Comparison of ENCODE assay signal across 17 cellular contexts in the genomic region with DNA sequence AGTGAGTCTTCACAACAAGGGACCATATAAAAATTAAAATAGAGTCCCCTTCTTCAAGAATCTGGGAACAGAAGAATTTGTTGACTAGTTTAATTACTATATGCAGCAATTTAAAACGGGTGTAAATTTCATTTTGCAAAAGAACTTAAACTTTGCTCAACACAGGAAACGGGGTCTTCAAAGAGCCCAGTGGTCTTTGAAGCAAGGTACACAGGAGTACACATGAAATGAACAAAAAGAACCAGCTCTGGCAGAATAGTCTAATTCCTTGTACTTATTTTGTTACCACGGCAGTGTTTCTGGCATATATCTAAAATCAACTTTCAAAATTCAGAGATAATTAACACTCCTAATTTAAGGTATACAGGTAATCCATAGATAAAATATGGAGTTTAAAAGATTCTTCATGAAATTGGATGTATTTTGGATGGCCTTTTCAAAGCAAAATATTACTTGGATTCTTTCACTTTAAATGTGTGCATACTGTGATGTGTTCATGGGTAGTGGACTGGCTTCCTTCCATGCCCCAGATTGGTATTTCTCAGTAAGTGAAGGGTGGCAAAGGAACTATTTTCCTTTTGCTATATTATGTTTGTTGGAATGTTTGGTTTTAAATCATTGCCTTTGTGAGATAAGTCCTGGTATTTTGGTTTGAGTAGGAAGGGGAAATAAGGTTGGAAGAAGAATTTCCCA.
DNase-seq lines count a peak whose midpoint lies in the region; ATAC-seq and TF ChIP-seq lines count a peak whose summit lies in the region.
"Had no signal": no experiment of that assay in that cellular context is flagged by ENCODE, and none has a peak within 500 bp of the region (broad histone marks: within the 10 kb centered on the region; RNA-seq: fewer than 3 reads in every experiment).

No MANE protein-coding gene starts in this region.

- H3K27ac ChIP-seq in KOPT-K1 (ENCODE audit: low read depth, low read length, poor library complexity, severe bottlenecking): peak overlapping the region; percentile 90
- H3K27ac ChIP-seq in smooth muscle cell (ENCODE audit: low read depth): no peak overlapping the region
- no peak overlapping the region for H3K27ac ChIP-seq in substantia nigra (ENCODE audit: low read depth, low read length, poor library complexity, severe bottlenecking)

- no peak overlapping the region for H2AFZ ChIP-seq in smooth muscle cell (ENCODE audit: low read depth)

- H3F3A ChIP-seq in smooth muscle cell (ENCODE audit: low read depth): no peaks in the 10 kb centered on the region

- WGBS in smooth muscle cell (ENCODE audit: low lambda C conversion rate): 93% methylated on average over 3 of the region's 3 CpGs

- H3K9me3 Mint-ChIP-seq in activated naive CD4-positive, alpha-beta T cell treated with anti-CD3 and anti-CD28 coated beads, Interleukin-2, amount 10 ng/mL, durations not matched to agents 7 days and 5 days: peaks cover 2% of the 10 kb centered on the region
- peaks cover 0 to 8% of the 10 kb centered on the region in 2 donors for H3K9me3 Mint-ChIP-seq in activated naive CD4-positive, alpha-beta T cell treated with anti-CD3 and anti-CD28 coated beads, Interleukin-2, amount 50 U/mL, for 72 hours
- H3K9me3 Mint-ChIP-seq in activated naive CD8-positive, alpha-beta T cell treated with anti-CD3 and anti-CD28 coated beads, Interleukin-2, amount 50 U/mL, for 24 hours: no peaks in the 10 kb centered on the region

- no peak for TF ChIP-seq CTCF in smooth muscle cell (IDR thresholded peaks at IDR 0.05; ENCODE audit: borderline replicate concordance, insufficient read depth, poor library complexity, severe bottlenecking)

- peaks cover 21% of the 10 kb centered on the region for H3K4me1 Mint-ChIP-seq in activated naive CD4-positive, alpha-beta T cell treated with anti-CD3 and anti-CD28 coated beads, Interleukin-2, amount 10 ng/mL, durations not matched to agents 7 days and 5 days
- peaks cover 68% of the 10 kb centered on the region for H3K4me1 Mint-ChIP-seq in activated naive CD8-positive, alpha-beta T cell treated with anti-CD3 and anti-CD28 coated beads, Interleukin-2, amount 50 U/mL, for 24 hours

- H3K9me3 ChIP-seq in KOPT-K1 (ENCODE audit: insufficient read depth, low read length, poor library complexity, severe bottlenecking) (no peaks in the 10 kb centered on the region), smooth muscle cell (replicated peaks; ENCODE audit: low read depth) (no peaks in the 10 kb centered on the region)
- H3K9me3 ChIP-seq: MG63 had no signal

- no peak overlapping the region for H3K4me3 ChIP-seq in smooth muscle cell
- H3K4me3 ChIP-seq: MG63 had no signal

- peak overlapping the region; percentile 14 for H3K27ac Mint-ChIP-seq in activated naive CD4-positive, alpha-beta T cell treated with anti-CD3 and anti-CD28 coated beads, Interleukin-2, amount 10 ng/mL, durations not matched to agents 7 days and 5 days
- H3K27ac Mint-ChIP-seq in activated naive CD4-positive, alpha-beta T cell treated with anti-CD3 and anti-CD28 coated beads, Interleukin-2, amount 50 U/mL, for 72 hours: no peak overlapping the region
- peak overlapping the region; percentile 68 for H3K27ac Mint-ChIP-seq in activated naive CD8-positive, alpha-beta T cell treated with anti-CD3 and anti-CD28 coated beads, Interleukin-2, amount 50 U/mL, for 24 hours

- CTCF ChIA-PET in activated naive CD4-positive, alpha-beta T cell treated with anti-CD3 and anti-CD28 coated beads, Interleukin-2, amount 10 ng/mL, durations not matched to agents 7 days and 5 days (lab: Charles Lee): no interaction called here

- H3K27me3 ChIP-seq in smooth muscle cell (ENCODE audit: low read depth): no peaks in the 10 kb centered on the region
- H3K27me3 ChIP-seq: MG63 had no signal

- H4K20me1 ChIP-seq in smooth muscle cell (ENCODE audit: low read depth): no peaks in the 10 kb centered on the region

- H3K4me2 ChIP-seq in smooth muscle cell: no peak overlapping the region

- no peaks in the 10 kb centered on the region for H3K27me3 Mint-ChIP-seq in activated naive CD4-positive, alpha-beta T cell treated with anti-CD3 and anti-CD28 coated beads, Interleukin-2, amount 10 ng/mL, durations not matched to agents 7 days and 5 days
- no peaks in the 10 kb centered on the region for H3K27me3 Mint-ChIP-seq in activated naive CD8-positive, alpha-beta T cell treated with anti-CD3 and anti-CD28 coated beads, Interleukin-2, amount 50 U/mL, for 24 hours

- no peaks in the 10 kb centered on the region for H3K4me1 ChIP-seq in smooth muscle cell (ENCODE audit: low read depth)

- no peak for DNase-seq in activated naive CD4-positive, alpha-beta T cell treated with anti-CD3 and anti-CD28 coated beads, Interleukin-2, amount 10 ng/mL, durations not matched to agents 7 days and 5 days
- DNase-seq in activated naive CD4-positive, alpha-beta T cell treated with anti-CD3 and anti-CD28 coated beads, Interleukin-2, amount 50 U/mL, for 72 hours (ENCODE audit: low spot score in 2 of 2): no peak
- no peak for DNase-seq in activated naive CD8-positive, alpha-beta T cell treated with anti-CD3 and anti-CD28 coated beads, Interleukin-2, amount 50 U/mL, for 24 hours
- DNase-seq in smooth muscle cell (lab: John Stamatoyannopoulos, UW; ENCODE audit: unreplicated experiment) (no peak), substantia nigra (lab: John Stamatoyannopoulos, UW) (no peak)
- DNase-seq: C1 segment of cervical spinal cord, COR-L47, DMS153, EL, KG1, MG63, NCI-H1092, NCI-H345, NCI-H526 treated with DMSO at 0.1 percent for 48 hours, Right ventricle myocardium superior had no signal

- no peak overlapping the region for H3K4me3 Mint-ChIP-seq in activated naive CD4-positive, alpha-beta T cell treated with anti-CD3 and anti-CD28 coated beads, Interleukin-2, amount 10 ng/mL, durations not matched to agents 7 days and 5 days
- peak overlapping the region; percentile 68 for H3K4me3 Mint-ChIP-seq in activated naive CD8-positive, alpha-beta T cell treated with anti-CD3 and anti-CD28 coated beads, Interleukin-2, amount 50 U/mL, for 24 hours

- no peaks in the 10 kb centered on the region for H3K36me3 ChIP-seq in KOPT-K1 (ENCODE audit: insufficient read depth, low read length)
- H3K36me3 ChIP-seq in smooth muscle cell (ENCODE audit: low read depth): no peaks in the 10 kb centered on the region
- H3K36me3 ChIP-seq: MG63 had no signal

- H3K36me3 Mint-ChIP-seq in activated naive CD4-positive, alpha-beta T cell treated with anti-CD3 and anti-CD28 coated beads, Interleukin-2, amount 10 ng/mL, durations not matched to agents 7 days and 5 days: peaks cover 8% of the 10 kb centered on the region
- H3K36me3 Mint-ChIP-seq in activated naive CD4-positive, alpha-beta T cell treated with anti-CD3 and anti-CD28 coated beads, Interleukin-2, amount 50 U/mL, for 72 hours: no peaks in the 10 kb centered on the region
- H3K36me3 Mint-ChIP-seq in activated naive CD8-positive, alpha-beta T cell treated with anti-CD3 and anti-CD28 coated beads, Interleukin-2, amount 50 U/mL, for 24 hours (ENCODE audit: low read depth): no peaks in the 10 kb centered on the region

- no peaks in the 10 kb centered on the region for H3K79me2 ChIP-seq in smooth muscle cell (ENCODE audit: low read depth)

- H3K9ac ChIP-seq in smooth muscle cell (ENCODE audit: low read depth): no peak overlapping the region

- ATAC-seq in activated naive CD4-positive, alpha-beta T cell treated with anti-CD3 and anti-CD28 coated beads, Interleukin-2, amount 50 U/mL, for 72 hours: no peak
- no peak for ATAC-seq in activated naive CD8-positive, alpha-beta T cell treated with anti-CD3 and anti-CD28 coated beads, Interleukin-2, amount 50 U/mL, for 24 hours
- no peak for ATAC-seq in HG03442 (IDR thresholded peaks at IDR 0.05; ENCODE audit: unreplicated experiment)

Comparison
In these comparisons a context has a peak if more than half of its experiments do, and no peak if none do; other contexts are left out.
1. H3K27ac Mint-ChIP-seq: peak in activated naive CD4-positive, alpha-beta T cell treated with anti-CD3 and anti-CD28 coated beads, Interleukin-2, amount 10 ng/mL, durations not matched to agents 7 days and 5 days (single experiment) and activated naive CD8-positive, alpha-beta T cell treated with anti-CD3 and anti-CD28 coated beads, Interleukin-2, amount 50 U/mL, for 24 hours (single experiment); none in activated naive CD4-positive, alpha-beta T cell treated with anti-CD3 and anti-CD28 coated beads, Interleukin-2, amount 50 U/mL, for 72 hours (0 of 2).